ENCODE assay signal across 14 cellular contexts in genomic region chr21:41680444-41681335, GRCh38.
DNase-seq lines count a peak whose midpoint lies in the region; ATAC-seq and TF ChIP-seq lines count a peak whose summit lies in the region.
"Had no signal": no experiment of that assay in that cellular context is flagged by ENCODE, and none has a peak within 500 bp of the region (broad histone marks: within the 10 kb centered on the region; RNA-seq: fewer than 3 reads in every experiment).

No MANE protein-coding gene starts in this region.

- no peak overlapping the region for H2BK12ac ChIP-seq in mesenchymal stem cell (ENCODE audit: low read length in 2 of 2)

- H2AK5ac ChIP-seq in mesenchymal stem cell (ENCODE audit: low read length, severe bottlenecking): no peak overlapping the region

- H4K8ac ChIP-seq in mesenchymal stem cell (ENCODE audit: low read length): no peak overlapping the region

- H3K14ac ChIP-seq in mesenchymal stem cell (ENCODE audit: low read length in 2 of 2): no peak overlapping the region

- intact Hi-C loops in PC-3 (cut with micrococcal nuclease): loop anchor here (5.0 kb wide), 1 partner anchor 37 kb away; no protein-coding TSS in a partner anchor

- TF ChIP-seq CTCF in 22Rv1 (IDR thresholded peaks at IDR 0.05) (no peak), PC-3 (conservative IDR thresholded peaks at IDR 0.05; ENCODE audit: low read depth, low read length) (no peak), glutamatergic neuron (IDR thresholded peaks at IDR 0.05; ENCODE audit: partially characterized antibody, unreplicated experiment) (no peak)

- H2BK15ac ChIP-seq in mesenchymal stem cell (ENCODE audit: low read depth, poor library complexity, severe bottlenecking): peak overlapping the region; percentile 13

- no peak overlapping the region for H3K23ac ChIP-seq in mesenchymal stem cell (ENCODE audit: low read length in 2 of 2)

- peak overlapping the region; percentile 99 for H3K27ac ChIP-seq in 22Rv1
- H3K27ac ChIP-seq in PC-3 (ENCODE audit: low read length): peak overlapping the region; percentile 98
- no peak overlapping the region for H3K27ac ChIP-seq in mesenchymal stem cell (ENCODE audit: low read length, poor library complexity, severe bottlenecking)

- POLR2A ChIA-PET in PC-3 (lab: Charles Lee; ENCODE audit: unreplicated experiment): interaction anchor here (0.6 to 0.8 kb wide), 3 partner anchors 23 to 99 kb away, joined by 3 to 4 read pairs (median 4); no protein-coding TSS in a partner anchor

- H3K4me1 Mint-ChIP-seq in glutamatergic neuron (ENCODE audit: low read depth, unreplicated experiment): peaks cover 5% of the 10 kb centered on the region
- H3K4me1 Mint-ChIP-seq: activated B cell treated with CpG ODN at 0.5 μM for 24 hours had no signal

- no peaks in the 10 kb centered on the region for H3K9me3 ChIP-seq in PC-3 (ENCODE audit: low read length)
- no peaks in the 10 kb centered on the region for H3K9me3 ChIP-seq in mesenchymal stem cell (ENCODE audit: control insufficient read depth, low read length)
- H3K9me3 ChIP-seq: tibial nerve had no signal

- H3K4me1 ChIP-seq in PC-3 (ENCODE audit: insufficient read depth, low read length): peaks cover 87% of the 10 kb centered on the region
- peaks cover 30% of the 10 kb centered on the region for H3K4me1 ChIP-seq in mesenchymal stem cell (ENCODE audit: control insufficient read depth, insufficient read depth, low read depth, low read length)

- no peak overlapping the region for H3K27ac Mint-ChIP-seq in glutamatergic neuron (ENCODE audit: unreplicated experiment)
- H3K27ac Mint-ChIP-seq: activated B cell treated with CpG ODN at 0.5 μM for 24 hours; dendritic cell treated with granulocyte-macrophage colony-stimulating factor and Interleukin-4, amounts not matched to agents 40 ng/mL and 50 ng/mL, for 4 days; natural killer cell treated with Interleukin-12 subunit alpha and Interleukin-12 subunit beta and Interleukin-15 and Interleukin-18, amount 100 ng/mL, for 72 hours had no signal

- H3K4me3 Mint-ChIP-seq in glutamatergic neuron (ENCODE audit: unreplicated experiment): no peak overlapping the region
- H3K4me3 Mint-ChIP-seq: activated B cell treated with CpG ODN at 0.5 μM for 24 hours; dendritic cell treated with granulocyte-macrophage colony-stimulating factor and Interleukin-4, amounts not matched to agents 40 ng/mL and 50 ng/mL, for 4 days; natural killer cell treated with Interleukin-12 subunit alpha and Interleukin-12 subunit beta and Interleukin-15 and Interleukin-18, amount 100 ng/mL, for 72 hours had no signal

- H3K79me1 ChIP-seq in mesenchymal stem cell (replicated peaks; ENCODE audit: low read length, poor library complexity, severe bottlenecking): no peaks in the 10 kb centered on the region

- DNase-seq in M059J (ENCODE audit: low read depth) (peak; percentile 47), PC-3 (peak; percentile 71), mesenchymal stem cell (no peak), AG08396 (ENCODE audit: low spot score) (no peak), glutamatergic neuron (no peak)
- no peak for DNase-seq in activated CD8-positive, alpha-beta memory T cell treated with anti-CD3 and anti-CD28 coated beads, Interleukin-2, amount 50 U/mL, for 4 hours
- DNase-seq: activated B cell treated with CpG ODN at 0.5 μM for 24 hours, NCI-H524 treated with DMSO at 0.1 percent for 48 hours had no signal

- H2AFZ ChIP-seq in PC-3 (ENCODE audit: low read length) (peak overlapping the region; percentile 4; the same call in 1 of the 2 replicates), mesenchymal stem cell (ENCODE audit: low read depth, low read length) (no peak overlapping the region)

- H3K27me3 ChIP-seq in PC-3 (ENCODE audit: low read length): no peaks in the 10 kb centered on the region
- H3K27me3 ChIP-seq in mesenchymal stem cell (ENCODE audit: control insufficient read depth in 1 of 2, insufficient read depth in 1 of 2, low read length in 2 of 2): peaks cover 0 to under 1% of the 10 kb centered on the region in 2 experiments
- H3K27me3 ChIP-seq: tibial nerve had no signal

- CTCF ChIA-PET in PC-3 (lab: Charles Lee): interaction anchor here (0.6 to 1.3 kb wide), 3 partner anchors 68 to 88 kb away, joined by 4 to 5 read pairs (median 4); no protein-coding TSS in a partner anchor

- H3K4me3 ChIP-seq in PC-3 (ENCODE audit: low read length): peak overlapping the region; percentile 17; the same call in 1 of the 2 replicates
- H3K4me3 ChIP-seq in mesenchymal stem cell (ENCODE audit: insufficient read depth in 1 of 2, low read depth in 1 of 2, low read length in 2 of 2): no peak overlapping the region
- H3K4me3 ChIP-seq: tibial nerve had no signal

- peaks cover 7% of the 10 kb centered on the region for H3K27me3 Mint-ChIP-seq in glutamatergic neuron (ENCODE audit: unreplicated experiment)

- H4K20me1 ChIP-seq in PC-3 (ENCODE audit: low read length): no peaks in the 10 kb centered on the region

- peak overlapping the region; percentile 58 for H3K9ac ChIP-seq in PC-3 (ENCODE audit: low read length)
- H3K9ac ChIP-seq in mesenchymal stem cell (ENCODE audit: low read length): no peak overlapping the region

- peaks cover 12% of the 10 kb centered on the region for H3F3A ChIP-seq in PC-3 (ENCODE audit: low read length, unreplicated experiment)

- no peak overlapping the region for H3K18ac ChIP-seq in mesenchymal stem cell (ENCODE audit: low read depth in 1 of 2, low read length in 2 of 2)

- no peak overlapping the region for H4K91ac ChIP-seq in mesenchymal stem cell (ENCODE audit: low read length)

- H3K4me2 ChIP-seq in PC-3 (ENCODE audit: low read length) (peak overlapping the region; percentile 72), mesenchymal stem cell (ENCODE audit: low read length, poor library complexity, severe bottlenecking) (no peak overlapping the region)

- BruUV-seq in PC-3 (replicated peaks; lab: Mats Ljungman, UMichigan): no TSS peak

- H3K36me3 ChIP-seq in PC-3 (ENCODE audit: low read depth, low read length): no peaks in the 10 kb centered on the region
- H3K36me3 ChIP-seq in mesenchymal stem cell (ENCODE audit: control insufficient read depth in 1 of 2, insufficient read depth in 2 of 2, low read depth in 1 of 2, low read length in 2 of 2): no peaks in the 10 kb centered on the region
- H3K36me3 ChIP-seq: tibial nerve had no signal

- H2BK120ac ChIP-seq in mesenchymal stem cell (ENCODE audit: low read depth, low read length): no peak overlapping the region

- WGBS in mesenchymal stem cell: 83% methylated on average over 22 of the region's 22 CpGs

- no peaks in the 10 kb centered on the region for H3K9me2 ChIP-seq in PC-3 (replicated peaks; ENCODE audit: low read length)

- peaks cover 12% of the 10 kb centered on the region; the same call in 1 of the 2 replicates for H3K79me2 ChIP-seq in PC-3 (ENCODE audit: low read length)

- ATAC-seq in PC-3 (no peak), GM19397 (IDR thresholded peaks at IDR 0.05; ENCODE audit: unreplicated experiment) (no peak)
- ATAC-seq: natural killer cell treated with Interleukin-12 subunit alpha and Interleukin-12 subunit beta and Interleukin-15 and Interleukin-18, amount 100 ng/mL, for 72 hours; SK-N-SH treated with all-trans-retinoic acid at 6 μM for 48 hours had no signal

- peaks cover 5% of the 10 kb centered on the region for H3K9me3 Mint-ChIP-seq in glutamatergic neuron (ENCODE audit: unreplicated experiment)
- H3K9me3 Mint-ChIP-seq: activated B cell treated with CpG ODN at 0.5 μM for 24 hours; dendritic cell treated with granulocyte-macrophage colony-stimulating factor and Interleukin-4, amounts not matched to agents 40 ng/mL and 50 ng/mL, for 4 days; natural killer cell treated with Interleukin-12 subunit alpha and Interleukin-12 subunit beta and Interleukin-15 and Interleukin-18, amount 100 ng/mL, for 72 hours had no signal

- no peaks in the 10 kb centered on the region for H3K36me3 Mint-ChIP-seq in glutamatergic neuron (ENCODE audit: unreplicated experiment)
- H3K36me3 Mint-ChIP-seq: natural killer cell treated with Interleukin-12 subunit alpha and Interleukin-12 subunit beta and Interleukin-15 and Interleukin-18, amount 100 ng/mL, for 72 hours had no signal

- no peak overlapping the region for H2BK5ac ChIP-seq in mesenchymal stem cell (ENCODE audit: low read depth, low read length, poor library complexity, severe bottlenecking)

- H3K4ac ChIP-seq in mesenchymal stem cell (ENCODE audit: low read depth in 1 of 2, low read length in 2 of 2): no peak overlapping the region

Comparison
In these comparisons a context has a peak if more than half of its experiments do, and no peak if none do; other contexts are left out.
1. DNase-seq: peak in M059J (single experiment) and PC-3 (single experiment); none in mesenchymal stem cell (single experiment), AG08396 (single experiment), activated CD8-positive, alpha-beta memory T cell treated with anti-CD3 and anti-CD28 coated beads, Interleukin-2, amount 50 U/mL, for 4 hours (single experiment) and glutamatergic neuron (single experiment).